ENCODE assay signal across 1 cellular context in genomic region chr19:47226426-47227346, GRCh38.
TF ChIP-seq lines count a peak whose summit lies in the region.

No MANE protein-coding gene starts in this region.

TF ChIP-seq in HepG2, 621 proteins besides CTCF, POLR2A, EP300 and RAD21 (continued from another document and continues in another):
- TF ChIP-seq, protein P1, sequence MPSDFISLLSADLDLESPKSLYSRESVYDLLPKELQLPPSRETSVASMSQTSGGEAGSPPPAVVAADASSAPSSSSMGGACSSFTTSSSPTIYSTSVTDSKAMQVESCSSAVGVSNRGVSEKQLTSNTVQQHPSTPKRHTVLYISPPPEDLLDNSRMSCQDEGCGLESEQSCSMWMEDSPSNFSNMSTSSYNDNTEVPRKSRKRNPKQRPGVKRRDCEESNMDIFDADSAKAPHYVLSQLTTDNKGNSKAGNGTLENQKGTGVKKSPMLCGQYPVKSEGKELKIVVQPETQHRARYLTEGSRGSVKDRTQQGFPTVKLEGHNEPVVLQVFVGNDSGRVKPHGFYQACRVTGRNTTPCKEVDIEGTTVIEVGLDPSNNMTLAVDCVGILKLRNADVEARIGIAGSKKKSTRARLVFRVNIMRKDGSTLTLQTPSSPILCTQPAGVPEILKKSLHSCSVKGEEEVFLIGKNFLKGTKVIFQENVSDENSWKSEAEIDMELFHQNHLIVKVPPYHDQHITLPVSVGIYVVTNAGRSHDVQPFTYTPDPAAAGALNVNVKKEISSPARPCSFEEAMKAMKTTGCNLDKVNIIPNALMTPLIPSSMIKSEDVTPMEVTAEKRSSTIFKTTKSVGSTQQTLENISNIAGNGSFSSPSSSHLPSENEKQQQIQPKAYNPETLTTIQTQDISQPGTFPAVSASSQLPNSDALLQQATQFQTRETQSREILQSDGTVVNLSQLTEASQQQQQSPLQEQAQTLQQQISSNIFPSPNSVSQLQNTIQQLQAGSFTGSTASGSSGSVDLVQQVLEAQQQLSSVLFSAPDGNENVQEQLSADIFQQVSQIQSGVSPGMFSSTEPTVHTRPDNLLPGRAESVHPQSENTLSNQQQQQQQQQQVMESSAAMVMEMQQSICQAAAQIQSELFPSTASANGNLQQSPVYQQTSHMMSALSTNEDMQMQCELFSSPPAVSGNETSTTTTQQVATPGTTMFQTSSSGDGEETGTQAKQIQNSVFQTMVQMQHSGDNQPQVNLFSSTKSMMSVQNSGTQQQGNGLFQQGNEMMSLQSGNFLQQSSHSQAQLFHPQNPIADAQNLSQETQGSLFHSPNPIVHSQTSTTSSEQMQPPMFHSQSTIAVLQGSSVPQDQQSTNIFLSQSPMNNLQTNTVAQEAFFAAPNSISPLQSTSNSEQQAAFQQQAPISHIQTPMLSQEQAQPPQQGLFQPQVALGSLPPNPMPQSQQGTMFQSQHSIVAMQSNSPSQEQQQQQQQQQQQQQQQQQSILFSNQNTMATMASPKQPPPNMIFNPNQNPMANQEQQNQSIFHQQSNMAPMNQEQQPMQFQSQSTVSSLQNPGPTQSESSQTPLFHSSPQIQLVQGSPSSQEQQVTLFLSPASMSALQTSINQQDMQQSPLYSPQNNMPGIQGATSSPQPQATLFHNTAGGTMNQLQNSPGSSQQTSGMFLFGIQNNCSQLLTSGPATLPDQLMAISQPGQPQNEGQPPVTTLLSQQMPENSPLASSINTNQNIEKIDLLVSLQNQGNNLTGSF (CRISPR knock-in tag; IDR thresholded peaks at IDR 0.05), result no peak
- TF ChIP-seq PHF8 (CRISPR knock-in tag; IDR thresholded peaks at IDR 0.05), result no peak; the same call in none of the 2 replicates
- TF ChIP-seq ELF1 (CRISPR knock-in tag; IDR thresholded peaks at IDR 0.05), result no peak
- TF ChIP-seq MTA3 (CRISPR knock-in tag; IDR thresholded peaks at IDR 0.05), result no peak
- peak; percentile 54; the same call in 1 of the 2 replicates for TF ChIP-seq IRF2 (CRISPR knock-in tag; IDR thresholded peaks at IDR 0.05)
- no peak; the same call in 1 of the 2 replicates for TF ChIP-seq ZNF784 (CRISPR knock-in tag; IDR thresholded peaks at IDR 0.05; ENCODE audit: borderline replicate concordance)
- TF ChIP-seq MXD4 (CRISPR knock-in tag; IDR thresholded peaks at IDR 0.05), result 0 out of 2 replicates have a peak, but pooled peaks have one; percentile 8
- peak; percentile 7 for TF ChIP-seq CBX1 (IDR thresholded peaks at IDR 0.05; ENCODE audit: low read depth)
- no peak for TF ChIP-seq ARID2 (CRISPR knock-in tag; IDR thresholded peaks at IDR 0.05; ENCODE audit: borderline replicate concordance)
- no peak for TF ChIP-seq GLMP (CRISPR knock-in tag; IDR thresholded peaks at IDR 0.05; ENCODE audit: borderline replicate concordance)
- TF ChIP-seq CENPT (CRISPR knock-in tag; IDR thresholded peaks at IDR 0.05; ENCODE audit: low read depth), result no peak
- TF ChIP-seq PHF21A (CRISPR knock-in tag; IDR thresholded peaks at IDR 0.05), result no peak; the same call in 1 of the 2 replicates
- no peak for TF ChIP-seq ETS1 (CRISPR knock-in tag; IDR thresholded peaks at IDR 0.05)
- TF ChIP-seq, protein P2, sequence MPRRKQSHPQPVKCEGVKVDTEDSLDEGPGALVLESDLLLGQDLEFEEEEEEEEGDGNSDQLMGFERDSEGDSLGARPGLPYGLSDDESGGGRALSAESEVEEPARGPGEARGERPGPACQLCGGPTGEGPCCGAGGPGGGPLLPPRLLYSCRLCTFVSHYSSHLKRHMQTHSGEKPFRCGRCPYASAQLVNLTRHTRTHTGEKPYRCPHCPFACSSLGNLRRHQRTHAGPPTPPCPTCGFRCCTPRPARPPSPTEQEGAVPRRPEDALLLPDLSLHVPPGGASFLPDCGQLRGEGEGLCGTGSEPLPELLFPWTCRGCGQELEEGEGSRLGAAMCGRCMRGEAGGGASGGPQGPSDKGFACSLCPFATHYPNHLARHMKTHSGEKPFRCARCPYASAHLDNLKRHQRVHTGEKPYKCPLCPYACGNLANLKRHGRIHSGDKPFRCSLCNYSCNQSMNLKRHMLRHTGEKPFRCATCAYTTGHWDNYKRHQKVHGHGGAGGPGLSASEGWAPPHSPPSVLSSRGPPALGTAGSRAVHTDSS (CRISPR knock-in tag; conservative IDR thresholded peaks at IDR 0.05), result no peak
- no peak for TF ChIP-seq HMG20A (CRISPR knock-in tag; IDR thresholded peaks at IDR 0.05; ENCODE audit: borderline replicate concordance)
- TF ChIP-seq, protein P3, sequence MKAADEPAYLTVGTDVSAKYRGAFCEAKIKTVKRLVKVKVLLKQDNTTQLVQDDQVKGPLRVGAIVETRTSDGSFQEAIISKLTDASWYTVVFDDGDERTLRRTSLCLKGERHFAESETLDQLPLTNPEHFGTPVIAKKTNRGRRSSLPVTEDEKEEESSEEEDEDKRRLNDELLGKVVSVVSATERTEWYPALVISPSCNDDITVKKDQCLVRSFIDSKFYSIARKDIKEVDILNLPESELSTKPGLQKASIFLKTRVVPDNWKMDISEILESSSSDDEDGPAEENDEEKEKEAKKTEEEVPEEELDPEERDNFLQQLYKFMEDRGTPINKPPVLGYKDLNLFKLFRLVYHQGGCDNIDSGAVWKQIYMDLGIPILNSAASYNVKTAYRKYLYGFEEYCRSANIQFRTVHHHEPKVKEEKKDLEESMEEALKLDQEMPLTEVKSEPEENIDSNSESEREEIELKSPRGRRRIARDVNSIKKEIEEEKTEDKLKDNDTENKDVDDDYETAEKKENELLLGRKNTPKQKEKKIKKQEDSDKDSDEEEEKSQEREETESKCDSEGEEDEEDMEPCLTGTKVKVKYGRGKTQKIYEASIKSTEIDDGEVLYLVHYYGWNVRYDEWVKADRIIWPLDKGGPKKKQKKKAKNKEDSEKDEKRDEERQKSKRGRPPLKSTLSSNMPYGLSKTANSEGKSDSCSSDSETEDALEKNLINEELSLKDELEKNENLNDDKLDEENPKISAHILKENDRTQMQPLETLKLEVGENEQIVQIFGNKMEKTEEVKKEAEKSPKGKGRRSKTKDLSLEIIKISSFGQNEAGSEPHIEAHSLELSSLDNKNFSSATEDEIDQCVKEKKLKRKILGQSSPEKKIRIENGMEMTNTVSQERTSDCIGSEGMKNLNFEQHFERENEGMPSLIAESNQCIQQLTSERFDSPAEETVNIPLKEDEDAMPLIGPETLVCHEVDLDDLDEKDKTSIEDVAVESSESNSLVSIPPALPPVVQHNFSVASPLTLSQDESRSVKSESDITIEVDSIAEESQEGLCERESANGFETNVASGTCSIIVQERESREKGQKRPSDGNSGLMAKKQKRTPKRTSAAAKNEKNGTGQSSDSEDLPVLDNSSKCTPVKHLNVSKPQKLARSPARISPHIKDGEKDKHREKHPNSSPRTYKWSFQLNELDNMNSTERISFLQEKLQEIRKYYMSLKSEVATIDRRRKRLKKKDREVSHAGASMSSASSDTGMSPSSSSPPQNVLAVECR (CRISPR knock-in tag; IDR thresholded peaks at IDR 0.05; ENCODE audit: borderline replicate concordance), result peak; percentile 54
- TF ChIP-seq, protein P4, sequence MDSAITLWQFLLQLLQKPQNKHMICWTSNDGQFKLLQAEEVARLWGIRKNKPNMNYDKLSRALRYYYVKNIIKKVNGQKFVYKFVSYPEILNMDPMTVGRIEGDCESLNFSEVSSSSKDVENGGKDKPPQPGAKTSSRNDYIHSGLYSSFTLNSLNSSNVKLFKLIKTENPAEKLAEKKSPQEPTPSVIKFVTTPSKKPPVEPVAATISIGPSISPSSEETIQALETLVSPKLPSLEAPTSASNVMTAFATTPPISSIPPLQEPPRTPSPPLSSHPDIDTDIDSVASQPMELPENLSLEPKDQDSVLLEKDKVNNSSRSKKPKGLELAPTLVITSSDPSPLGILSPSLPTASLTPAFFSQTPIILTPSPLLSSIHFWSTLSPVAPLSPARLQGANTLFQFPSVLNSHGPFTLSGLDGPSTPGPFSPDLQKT (CRISPR knock-in tag; IDR thresholded peaks at IDR 0.05; ENCODE audit: borderline replicate concordance), result no peak
- TF ChIP-seq MAFK (conservative IDR thresholded peaks at IDR 0.05 in 1 of 2, IDR thresholded peaks at IDR 0.05 in 1 of 2; ENCODE audit: low read length in 2 of 2), result no peak
- TF ChIP-seq MEF2D (CRISPR knock-in tag; IDR thresholded peaks at IDR 0.05), result no peak; the same call in 1 of the 2 replicates
- TF ChIP-seq, protein P5, sequence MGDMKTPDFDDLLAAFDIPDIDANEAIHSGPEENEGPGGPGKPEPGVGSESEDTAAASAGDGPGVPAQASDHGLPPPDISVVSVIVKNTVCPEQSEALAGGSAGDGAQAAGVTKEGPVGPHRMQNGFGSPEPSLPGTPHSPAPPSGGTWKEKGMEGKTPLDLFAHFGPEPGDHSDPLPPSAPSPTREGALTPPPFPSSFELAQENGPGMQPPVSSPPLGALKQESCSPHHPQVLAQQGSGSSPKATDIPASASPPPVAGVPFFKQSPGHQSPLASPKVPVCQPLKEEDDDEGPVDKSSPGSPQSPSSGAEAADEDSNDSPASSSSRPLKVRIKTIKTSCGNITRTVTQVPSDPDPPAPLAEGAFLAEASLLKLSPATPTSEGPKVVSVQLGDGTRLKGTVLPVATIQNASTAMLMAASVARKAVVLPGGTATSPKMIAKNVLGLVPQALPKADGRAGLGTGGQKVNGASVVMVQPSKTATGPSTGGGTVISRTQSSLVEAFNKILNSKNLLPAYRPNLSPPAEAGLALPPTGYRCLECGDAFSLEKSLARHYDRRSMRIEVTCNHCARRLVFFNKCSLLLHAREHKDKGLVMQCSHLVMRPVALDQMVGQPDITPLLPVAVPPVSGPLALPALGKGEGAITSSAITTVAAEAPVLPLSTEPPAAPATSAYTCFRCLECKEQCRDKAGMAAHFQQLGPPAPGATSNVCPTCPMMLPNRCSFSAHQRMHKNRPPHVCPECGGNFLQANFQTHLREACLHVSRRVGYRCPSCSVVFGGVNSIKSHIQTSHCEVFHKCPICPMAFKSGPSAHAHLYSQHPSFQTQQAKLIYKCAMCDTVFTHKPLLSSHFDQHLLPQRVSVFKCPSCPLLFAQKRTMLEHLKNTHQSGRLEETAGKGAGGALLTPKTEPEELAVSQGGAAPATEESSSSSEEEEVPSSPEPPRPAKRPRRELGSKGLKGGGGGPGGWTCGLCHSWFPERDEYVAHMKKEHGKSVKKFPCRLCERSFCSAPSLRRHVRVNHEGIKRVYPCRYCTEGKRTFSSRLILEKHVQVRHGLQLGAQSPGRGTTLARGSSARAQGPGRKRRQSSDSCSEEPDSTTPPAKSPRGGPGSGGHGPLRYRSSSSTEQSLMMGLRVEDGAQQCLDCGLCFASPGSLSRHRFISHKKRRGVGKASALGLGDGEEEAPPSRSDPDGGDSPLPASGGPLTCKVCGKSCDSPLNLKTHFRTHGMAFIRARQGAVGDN (CRISPR knock-in tag; IDR thresholded peaks at IDR 0.05), result peak; percentile 69
- TF ChIP-seq ATF6 (CRISPR knock-in tag; conservative IDR thresholded peaks at IDR 0.05), result no peak
- TF ChIP-seq TRIM22 (IDR thresholded peaks at IDR 0.05), result no peak
- TF ChIP-seq FOXA1 (IDR thresholded peaks at IDR 0.05), result no peak
- TF ChIP-seq FOXA1 (CRISPR knock-in tag; IDR thresholded peaks at IDR 0.05), result no peak
- no peak for TF ChIP-seq KAT7 (CRISPR knock-in tag; IDR thresholded peaks at IDR 0.05; ENCODE audit: borderline replicate concordance)
- no peak for TF ChIP-seq SMAD1 (CRISPR knock-in tag; IDR thresholded peaks at IDR 0.05; ENCODE audit: borderline replicate concordance, low read depth)
- TF ChIP-seq ZNF329 (CRISPR knock-in tag; IDR thresholded peaks at IDR 0.05; ENCODE audit: low read depth), result no peak
- TF ChIP-seq TBX3 (IDR thresholded peaks at IDR 0.05; ENCODE audit: borderline replicate concordance), result no peak
- TF ChIP-seq ZNF788 (CRISPR knock-in tag; IDR thresholded peaks at IDR 0.05; ENCODE audit: borderline replicate concordance), result no peak
- no peak; the same call in 1 of the 2 replicates for TF ChIP-seq HOXA3 (CRISPR knock-in tag; IDR thresholded peaks at IDR 0.05)
- no peak for TF ChIP-seq ZNF432 (CRISPR knock-in tag; IDR thresholded peaks at IDR 0.05; ENCODE audit: borderline replicate concordance)
